14 cellular contexts compared by ENCODE assay signal in genomic region chr4:68369474-68369805, GRCh38. TPM values are rescaled to one million over a fixed set of nuclear protein-coding genes. Genes with fewer than 3 reads are reported as not detected.
A peak's percentile ranks its signal among the peaks of the same experiment; 100 is the strongest.
DNase-seq lines count a peak whose midpoint lies in the region; ATAC-seq, FAIRE-seq and TF ChIP-seq lines count a peak whose summit lies in the region.
"Had no signal": no experiment of that assay in that cellular context is flagged by ENCODE, and none has a peak within 500 bp of the region (broad histone marks: within the 10 kb centered on the region; RNA-seq: fewer than 3 reads in every experiment).

No MANE protein-coding gene starts in this region.

- H3K9ac ChIP-seq in keratinocyte (ENCODE audit: control insufficient read depth, extremely low read depth, insufficient read depth, low read length), result peak overlapping the region; percentile 60
- H3K9ac ChIP-seq: neural progenitor cell had no signal

- peak overlapping the region; percentile 83 for H3K27ac ChIP-seq in keratinocyte (ENCODE audit: control insufficient read depth, insufficient read depth, low read length)
- H3K27ac ChIP-seq: adrenal gland, gastroesophageal sphincter, neural progenitor cell had no signal

- DNase-seq in A172 (ENCODE audit: low spot score) (peak; percentile 62), HS-5 (ENCODE audit: low read depth) (peak; percentile 71), keratinocyte (ENCODE audit: low read depth, low spot score) (peak; percentile 92), NOMO-1 treated with dmso at 0.1 percent for 144 hours (lab: John Stamatoyannopoulos, UW; ENCODE audit: unreplicated experiment) (no peak), activated gamma-delta T cell (lab: John Stamatoyannopoulos, UW) (no peak)
- DNase-seq in activated naive CD4-positive, alpha-beta T cell treated with anti-CD3 and anti-CD28 coated beads, Interleukin-2, amount 50 U/mL, for 72 hours (ENCODE audit: low spot score in 2 of 2), result no peak
- no peak for DNase-seq in activated CD4-positive, alpha-beta T cell treated with anti-CD3 and anti-CD28 coated beads for 1 hour
- DNase-seq: adrenal gland, kidney, NCI-H2227 treated with DMSO at 0.1 percent for 48 hours, RPMI8226 had no signal

- no peaks in the 10 kb centered on the region for H3K9me3 Mint-ChIP-seq in activated naive CD4-positive, alpha-beta T cell treated with anti-CD3 and anti-CD28 coated beads, Interleukin-2, amount 50 U/mL, for 72 hours

- H2AFZ ChIP-seq in keratinocyte (ENCODE audit: control insufficient read depth, low read length), result no peak overlapping the region
- H2AFZ ChIP-seq: neural progenitor cell had no signal

- H3K79me2 ChIP-seq in keratinocyte (ENCODE audit: control insufficient read depth, insufficient read depth, low read length), result no peaks in the 10 kb centered on the region

- H3K36me3 Mint-ChIP-seq in activated naive CD4-positive, alpha-beta T cell treated with anti-CD3 and anti-CD28 coated beads, Interleukin-2, amount 50 U/mL, for 72 hours, result peaks cover 0 to 4% of the 10 kb centered on the region in 2 donors
- H3K36me3 Mint-ChIP-seq: neural progenitor cell had no signal

- dilution Hi-C loops in keratinocyte (cut with MboI; ENCODE audit: extremely low pct_ligation_motif_present, low sequenced_read_pairs), result no loop called here

- peaks cover 33% of the 10 kb centered on the region for H3K4me1 ChIP-seq in keratinocyte (ENCODE audit: control insufficient read depth, extremely low read depth, insufficient read depth, low read length)
- H3K4me1 ChIP-seq: adrenal gland had no signal

- no peak overlapping the region for H3K27ac Mint-ChIP-seq in activated naive CD4-positive, alpha-beta T cell treated with anti-CD3 and anti-CD28 coated beads, Interleukin-2, amount 50 U/mL, for 72 hours
- H3K27ac Mint-ChIP-seq: neural progenitor cell had no signal

- H3K4me3 ChIP-seq in WI38 (ENCODE audit: low read depth, low read length) (peak overlapping the region; percentile 32), keratinocyte (ENCODE audit: control insufficient read depth in 2 of 3, extremely low read depth in 1 of 3, insufficient read depth in 2 of 3, low read depth in 1 of 3, low read length in 3 of 3) (peak overlapping the region in 2 of 3 experiments; percentile 47 to 56)
- H3K4me3 ChIP-seq: adrenal gland, gastroesophageal sphincter, neural progenitor cell had no signal

- peak overlapping the region; percentile 67 for H3K4me2 ChIP-seq in keratinocyte (ENCODE audit: control insufficient read depth, extremely low read depth, insufficient read depth, low read depth, low read length)
- H3K4me2 ChIP-seq: neural progenitor cell had no signal

- no peaks in the 10 kb centered on the region for H4K20me1 ChIP-seq in keratinocyte (ENCODE audit: control insufficient read depth, extremely low read depth, insufficient read depth, low read length)

- peaks cover 3% of the 10 kb centered on the region for H3K9me3 ChIP-seq in keratinocyte (ENCODE audit: control insufficient read depth, low read depth, low read length)
- H3K9me3 ChIP-seq: adrenal gland, gastroesophageal sphincter had no signal

- no peak for ATAC-seq in activated naive CD4-positive, alpha-beta T cell treated with anti-CD3 and anti-CD28 coated beads, Interleukin-2, amount 50 U/mL, for 72 hours
- ATAC-seq: gastroesophageal sphincter had no signal

- FAIRE-seq in keratinocyte (lab: Jason Lieb, UNC), result peak; percentile 92
- FAIRE-seq: kidney had no signal

- no peaks in the 10 kb centered on the region for H3K9me1 ChIP-seq in keratinocyte (ENCODE audit: control insufficient read depth, extremely low read depth, insufficient read depth, low read length)

- no peak for TF ChIP-seq CTCF in WI38 (IDR thresholded peaks at IDR 0.05; ENCODE audit: low read depth, low read length)
- TF ChIP-seq CTCF in keratinocyte (optimal IDR thresholded peaks at IDR 0.05 in 1 of 3, IDR thresholded peaks at IDR 0.05 in 1 of 3, conservative IDR thresholded peaks at IDR 0.05 in 1 of 3; ENCODE audit: extremely low read depth in 1 of 3, insufficient read depth in 2 of 3, low read length in 3 of 3), result no peak

- H3K36me3 ChIP-seq in keratinocyte (ENCODE audit: control insufficient read depth in 2 of 2, extremely low read depth in 1 of 2, insufficient read depth in 2 of 2, low read length in 2 of 2), result peaks cover 0 to 5% of the 10 kb centered on the region in 2 experiments
- H3K36me3 ChIP-seq: adrenal gland, gastroesophageal sphincter, neural progenitor cell had no signal

- H3K27me3 ChIP-seq in keratinocyte (ENCODE audit: control insufficient read depth, extremely low read depth, insufficient read depth, low read length), result no peaks in the 10 kb centered on the region
- H3K27me3 ChIP-seq: adrenal gland, neural progenitor cell had no signal

RNA-seq across cellular contexts. Expression of gene YTHDC1, which starts 19.6 kb away (rescaled TPM):
- 41.2 and 70.9 TPM in 2 replicates for total RNA-seq in A172 (2014; rRNA removed; shearing (Covaris generic))
- polyA plus RNA-seq in keratinocyte, result 39.1 to 74.2 TPM (median 43.8 TPM) in 3 replicates
- polyA plus RNA-seq in keratinocyte (2011; ENCODE audit: low read depth), result 180 TPM
- 30.8 and 45.4 TPM in 2 replicates for polyA plus RNA-seq in keratinocyte (2011; cell fraction: cytosol; rRNA removed)
- polyA plus RNA-seq in keratinocyte (2011; cell fraction: nucleus; rRNA removed), result 103 and 139 TPM in 2 replicates
- 49.7 and 83.7 TPM in 2 replicates for polyA plus RNA-seq in keratinocyte (2012; ENCODE audit: low replicate concordance)
- 23.9 to 59.1 TPM (median 29.9 TPM) in 3 replicates for polyA minus RNA-seq in keratinocyte
- polyA minus RNA-seq in keratinocyte (2011; cell fraction: cytosol; rRNA and poly(A)+ RNA removed), result 16.5 TPM
- 50.0 and 81.9 TPM in 2 replicates for polyA minus RNA-seq in keratinocyte (2011; cell fraction: nucleus; rRNA and poly(A)+ RNA removed)
- total RNA-seq in activated naive CD4-positive, alpha-beta T cell treated with anti-CD3 and anti-CD28 coated beads, Interleukin-2, amount 50 U/mL, for 72 hours, result 10 to 100 TPM; 83.2 to 87.3 TPM

Comparison
In these comparisons a context has a peak if more than half of its experiments do, and no peak if none do; other contexts are left out.
1. DNase-seq: peak in A172 (single experiment), HS-5 (single experiment) and keratinocyte (single experiment); none in activated naive CD4-positive, alpha-beta T cell treated with anti-CD3 and anti-CD28 coated beads, Interleukin-2, amount 50 U/mL, for 72 hours (0 of 2), activated CD4-positive, alpha-beta T cell treated with anti-CD3 and anti-CD28 coated beads for 1 hour (single experiment), NOMO-1 treated with dmso at 0.1 percent for 144 hours (single experiment) and activated gamma-delta T cell (single experiment).